ENCODE assay signal across 24 cellular contexts in genomic region chr2:10335046-10335840, GRCh38.
"Had no signal": no experiment of that assay in that cellular context is flagged by ENCODE, and none has a peak within 500 bp of the region (broad histone marks: within the 10 kb centered on the region; RNA-seq: fewer than 3 reads in every experiment).

No MANE protein-coding gene starts in this region.

- ATAC-seq: activated CD4-positive, CD25-positive, alpha-beta regulatory T cell treated with anti-CD3 and anti-CD28 coated beads, Interleukin-2, amount 50 U/mL, for 24 hours; foreskin keratinocyte; left lung had no signal

- H3K36me3 ChIP-seq: brain microvascular endothelial cell, left lung, sigmoid colon had no signal

- H3K27ac ChIP-seq: ascending aorta, brain microvascular endothelial cell, foreskin keratinocyte, left lung, sigmoid colon, testis, VCaP had no signal

- DNase-seq: activated CD4-positive, alpha-beta T cell treated with anti-CD3 and anti-CD28 coated beads, Interleukin-2, amount 10 ng/mL, durations not matched to agents 7 days and 5 days; activated CD8-positive, alpha-beta memory T cell treated with anti-CD3 and anti-CD28 coated beads for 24 hours; activated CD8-positive, alpha-beta memory T cell treated with anti-CD3 and anti-CD28 coated beads, Interleukin-2, amount 50 U/mL, for 4 hours; activated naive CD4-positive, alpha-beta T cell treated with anti-CD3 and anti-CD28 coated beads for 36 hours; activated T-cell treated with anti-CD3 and anti-CD28 coated beads, Interleukin-2, amount 50 U/mL, for 24 hours; brain microvascular endothelial cell; central memory CD4-positive, alpha-beta T cell; dermis blood vessel endothelial cell; effector CD8-positive, alpha-beta T cell; foreskin keratinocyte; immature natural killer cell; left lung; sigmoid colon; SK-N-SH; stimulated activated CD4-positive, alpha-beta T cell treated with anti-CD3 and anti-CD28 coated beads, Interleukin-2, amount 100 ng/mL, for 48 hours; stimulated activated CD8-positive, alpha-beta memory T cell treated with anti-CD3 and anti-CD28 coated beads, Interleukin-4, amount 100 ng/mL, for 48 hours; stimulated activated naive CD4-positive, alpha-beta T cell; testis had no signal

- H3K9me3 Mint-ChIP-seq: activated naive CD4-positive, alpha-beta T cell treated with anti-CD3 and anti-CD28 coated beads for 36 hours; activated T-cell treated with anti-CD3 and anti-CD28 coated beads, Interleukin-2, amount 50 U/mL, for 24 hours; mesothelial cell of epicardium; type B pancreatic cell had no signal

- H3K9ac ChIP-seq: SK-N-SH had no signal

- H3K9me2 ChIP-seq: SK-N-SH had no signal

- H3K36me3 Mint-ChIP-seq: type B pancreatic cell had no signal

- H3K4me2 ChIP-seq: SK-N-SH had no signal

- H3K4me3 ChIP-seq: ascending aorta, left lung, sigmoid colon, testis had no signal

- H3K4me1 ChIP-seq: ascending aorta had no signal

- H3K27ac Mint-ChIP-seq: activated CD4-positive, alpha-beta T cell treated with anti-CD3 and anti-CD28 coated beads, Interleukin-2, amount 10 ng/mL, durations not matched to agents 7 days and 5 days; activated naive CD4-positive, alpha-beta T cell treated with anti-CD3 and anti-CD28 coated beads for 36 hours; activated T-cell treated with anti-CD3 and anti-CD28 coated beads, Interleukin-2, amount 50 U/mL, for 24 hours; activated T-helper 2 cell treated with anti-CD3 and anti-CD28 coated beads, Interferon-gamma antibody, Interleukin-2, Interleukin-4, amounts not matched to agents 10 μg/mL and 5 μg/mL and 100 μg/mL, durations not matched to agents 14 hours and 24 hours and 36 hours; immature natural killer cell; mesothelial cell of epicardium; type B pancreatic cell had no signal

- H3K9me3 ChIP-seq: SK-N-SH, testis had no signal

- H3K27me3 Mint-ChIP-seq: activated CD4-positive, alpha-beta T cell treated with anti-CD3 and anti-CD28 coated beads, Interleukin-2, amount 10 ng/mL, durations not matched to agents 7 days and 5 days; activated T-cell treated with anti-CD3 and anti-CD28 coated beads, Interleukin-2, amount 50 U/mL, for 24 hours; type B pancreatic cell had no signal

- H3K4me3 Mint-ChIP-seq: activated CD4-positive, alpha-beta T cell treated with anti-CD3 and anti-CD28 coated beads, Interleukin-2, amount 10 ng/mL, durations not matched to agents 7 days and 5 days; activated naive CD4-positive, alpha-beta T cell treated with anti-CD3 and anti-CD28 coated beads for 36 hours; activated T-cell treated with anti-CD3 and anti-CD28 coated beads, Interleukin-2, amount 50 U/mL, for 24 hours; immature natural killer cell; mesothelial cell of epicardium; type B pancreatic cell had no signal

- H3K27me3 ChIP-seq: ascending aorta, brain microvascular endothelial cell, foreskin keratinocyte, left lung, sigmoid colon, testis had no signal
